ENCODE assay signal across 8 cellular contexts in genomic region chr15:65400760-65401606, GRCh38. TPM values are rescaled to one million over a fixed set of nuclear protein-coding genes. Genes with fewer than 3 reads are reported as not detected.
DNase-seq lines count a peak whose midpoint lies in the region; ATAC-seq and TF ChIP-seq lines count a peak whose summit lies in the region.

No MANE protein-coding gene starts in this region.

- no peaks in the 10 kb centered on the region for H3K36me3 ChIP-seq in BE2C
- no peaks in the 10 kb centered on the region for H3K36me3 ChIP-seq in HAP-1 (replicated peaks)

- H3K4me3 ChIP-seq in BE2C (ENCODE audit: low read depth, low read length) (no peak overlapping the region), HAP-1 (no peak overlapping the region)

- in situ Hi-C loops in HAP-1 (cut with MboI; ENCODE audit: low sequenced_read_pairs): no loop called here

- H3K36me3 Mint-ChIP-seq in memory B cell: peaks cover 2% of the 10 kb centered on the region

- H3K27me3 Mint-ChIP-seq in memory B cell: peaks cover 22% of the 10 kb centered on the region

- H3K9me3 ChIP-seq in BE2C (no peaks in the 10 kb centered on the region), HAP-1 (no peaks in the 10 kb centered on the region)

- no peak overlapping the region for H3K27ac Mint-ChIP-seq in memory B cell

- no peaks in the 10 kb centered on the region for H3K9me3 Mint-ChIP-seq in memory B cell

- DNase-seq in BE2C (peak; percentile 86), HAP-1 (ENCODE audit: low spot score in 2 of 2) (peak; percentile 96 to 97), NCI-H446 treated with DMSO at 0.1 percent for 48 hours (lab: John Stamatoyannopoulos, UW) (peak; percentile 58), memory B cell (ENCODE audit: low spot score in 2 of 2) (peak; percentile 37 to 50), stromal cell of bone marrow (ENCODE audit: low read depth) (peak; percentile 50)
- peak; percentile 55 for DNase-seq in activated CD4-positive, CD25-positive, alpha-beta regulatory T cell treated with anti-CD3 and anti-CD28 coated beads, Interleukin-2, amount 50 U/mL, for 72 hours
- peak; percentile 23 for DNase-seq in effector CD4-positive, alpha-beta T cell

- ATAC-seq in memory B cell (ENCODE audit: low read depth) (peak; percentile 84), HG02759 (IDR thresholded peaks at IDR 0.05; ENCODE audit: unreplicated experiment) (no peak)

- H3K4me1 ChIP-seq in BE2C (peaks cover 4% of the 10 kb centered on the region), HAP-1 (peaks cover 5% of the 10 kb centered on the region)

- peaks cover 9% of the 10 kb centered on the region for H3K4me1 Mint-ChIP-seq in memory B cell

- H3K27me3 ChIP-seq in BE2C (peaks cover 11% of the 10 kb centered on the region), HAP-1 (ENCODE audit: low read depth) (no peaks in the 10 kb centered on the region; the same call in 1 of the 2 replicates)

- H3K4me3 Mint-ChIP-seq in memory B cell: no peak overlapping the region

- peak; percentile 85 for TF ChIP-seq CTCF in BE2C (IDR thresholded peaks at IDR 0.05; ENCODE audit: low read depth, low read length)

RNA-seq across cellular contexts. Expression of gene IGDCC4, which starts 21.8 kb away (rescaled TPM):
- 4.5 TPM for polyA plus RNA-seq in BE2C (2012; ENCODE audit: insufficient read depth, insufficient read length, low read depth)

RNA-seq across cellular contexts. Expression of gene IGDCC3, which starts 23.2 kb away (rescaled TPM):
- polyA plus RNA-seq in BE2C (2012; ENCODE audit: insufficient read depth, insufficient read length, low read depth): 92.6 TPM

Comparison
In these comparisons a context has a peak if more than half of its experiments do, and no peak if none do; other contexts are left out.
1. DNase-seq: peak in every context shown above with its lines; median percentile 96 in HAP-1; 86 in BE2C; 58 in NCI-H446 treated with DMSO at 0.1 percent for 48 hours; 55 in activated CD4-positive, CD25-positive, alpha-beta regulatory T cell treated with anti-CD3 and anti-CD28 coated beads, Interleukin-2, amount 50 U/mL, for 72 hours; 50 in stromal cell of bone marrow; 44 in memory B cell; 23 in effector CD4-positive, alpha-beta T cell.